Comparison of ENCODE assay signal across 9 cellular contexts in the genomic region with DNA sequence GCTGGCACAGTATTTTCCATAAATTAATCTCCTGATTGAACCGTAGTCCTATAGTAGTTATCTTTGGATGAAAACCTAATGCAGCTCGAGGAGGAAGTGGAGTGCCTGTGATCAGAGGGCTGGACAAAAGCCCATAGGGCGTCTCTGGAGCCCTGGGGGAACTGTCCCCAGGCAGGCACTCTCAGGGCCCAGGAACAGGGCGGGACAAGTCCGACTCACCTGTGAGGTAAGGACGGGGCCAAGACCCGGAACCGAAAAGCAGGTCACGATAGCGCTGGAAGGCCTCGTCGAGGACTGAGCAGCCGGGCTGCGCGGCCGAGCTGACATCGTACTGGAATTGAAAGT. TPM values are rescaled to one million over a fixed set of nuclear protein-coding genes. Genes with fewer than 3 reads are reported as not detected.
DNase-seq lines count a peak whose midpoint lies in the region; ATAC-seq, FAIRE-seq and TF ChIP-seq lines count a peak whose summit lies in the region.
"Had no signal": no experiment of that assay in that cellular context is flagged by ENCODE, and none has a peak within 500 bp of the region (broad histone marks: within the 10 kb centered on the region; RNA-seq: fewer than 3 reads in every experiment).

No MANE protein-coding gene starts in this region.

- peaks cover 18% of the 10 kb centered on the region for H3K4me1 ChIP-seq in A549
- peaks cover 3 to 53% (median 22%) of the 10 kb centered on the region in 3 donors for H3K4me1 ChIP-seq in gastroesophageal sphincter

- POLR2A ChIA-PET in A549 (lab: Yijun Ruan, JAX), result interaction anchor here (0.6 to 2.4 kb wide), 11 partner anchors 9 to 310 kb away, joined by 3 to 16 read pairs (median 3); a partner anchor contains a TSS

- DNase-seq in A549 (ENCODE audit: low read depth in 1 of 2, low spot score in 1 of 2), result peak in 1 of 2 experiments; percentile 14
- no peak for DNase-seq in T-helper 17 cell
- peak; percentile 84 for DNase-seq in osteocyte (ENCODE audit: extremely low spot score, unreplicated experiment)
- DNase-seq in putamen (ENCODE audit: low spot score), result no peak
- no peak for DNase-seq in SKM-1 (lab: John Stamatoyannopoulos, UW; ENCODE audit: unreplicated experiment)

- TF ChIP-seq EP300 in A549 (IDR thresholded peaks at IDR 0.05) (no peak), gastroesophageal sphincter (IDR thresholded peaks at IDR 0.05) (no peak)

- CTCF ChIA-PET in A549 (lab: Yijun Ruan, JAX), result no interaction called here

- FAIRE-seq in A549 (lab: Jason Lieb, UNC), result no peak
- FAIRE-seq: islet of Langerhans had no signal

- H3K27ac ChIP-seq in A549 (peak overlapping the region; percentile 86 to 91), gastroesophageal sphincter (peak overlapping the region; percentile 65 to 92 (median 91))

- H3K4me1 Mint-ChIP-seq in T-helper 17 cell, result peaks cover 40% of the 10 kb centered on the region
- peaks cover 36% of the 10 kb centered on the region for H3K4me1 Mint-ChIP-seq in osteocyte (ENCODE audit: unreplicated experiment)

- no peaks in the 10 kb centered on the region for H3K27me3 Mint-ChIP-seq in T-helper 17 cell
- peaks cover 13% of the 10 kb centered on the region for H3K27me3 Mint-ChIP-seq in osteocyte (ENCODE audit: unreplicated experiment)

- H3K9me3 ChIP-seq in A549 (no peaks in the 10 kb centered on the region), T-helper 17 cell (ENCODE audit: control insufficient read depth, low read length, poor library complexity, severe bottlenecking) (no peaks in the 10 kb centered on the region), gastroesophageal sphincter (no peaks in the 10 kb centered on the region)

- TF ChIP-seq POLR2A in A549 (IDR thresholded peaks at IDR 0.05; ENCODE audit: low read length) (no peak), gastroesophageal sphincter (IDR thresholded peaks at IDR 0.05) (no peak)

- H3K27ac Mint-ChIP-seq in T-helper 17 cell, result peak overlapping the region; percentile 99
- peak overlapping the region; percentile 90 for H3K27ac Mint-ChIP-seq in osteocyte (ENCODE audit: unreplicated experiment)

- peaks cover 2% of the 10 kb centered on the region for H3K36me3 Mint-ChIP-seq in T-helper 17 cell (ENCODE audit: low read depth)
- peaks cover 7% of the 10 kb centered on the region for H3K36me3 Mint-ChIP-seq in osteocyte (ENCODE audit: unreplicated experiment)

- H3K27me3 ChIP-seq in gastroesophageal sphincter, result no peaks in the 10 kb centered on the region

- ATAC-seq in A549, result peak; percentile 70 to 78
- peak; percentile 45 for ATAC-seq in GM18868 (IDR thresholded peaks at IDR 0.05; ENCODE audit: unreplicated experiment)
- peak; percentile 36 for ATAC-seq in HG03064 (IDR thresholded peaks at IDR 0.05; ENCODE audit: low read depth, unreplicated experiment)
- peak; percentile 68 for ATAC-seq in T-helper 17 cell
- ATAC-seq in gastroesophageal sphincter, result peak; percentile 52

- peaks cover 0 to 9% of the 10 kb centered on the region in 2 donors for H3K36me3 ChIP-seq in gastroesophageal sphincter

- TF ChIP-seq RAD21 in A549 (conservative IDR thresholded peaks at IDR 0.05 in 1 of 2, IDR thresholded peaks at IDR 0.05 in 1 of 2), result no peak

- no peaks in the 10 kb centered on the region for H3K9me3 Mint-ChIP-seq in osteocyte (ENCODE audit: unreplicated experiment)

- TF ChIP-seq CTCF in A549 (IDR thresholded peaks at IDR 0.05), result no peak
- TF ChIP-seq CTCF in gastroesophageal sphincter (IDR thresholded peaks at IDR 0.05), result no peak
- TF ChIP-seq CTCF in osteocyte (IDR thresholded peaks at IDR 0.05), result no peak

- peak overlapping the region; percentile 86 for H3K4me2 ChIP-seq in A549

- WGBS in A549 (ENCODE audit: missing lambda C conversion rate), result under 1% methylated on average over 15 of the region's 17 CpGs
- 0% methylated on average over 1 of the region's 17 CpGs for WGBS in gastroesophageal sphincter (ENCODE audit: low coverage in 1 of 2), 2 donors

- H3K4me3 ChIP-seq in A549 (peak overlapping the region; percentile 77), gastroesophageal sphincter (peak overlapping the region; percentile 69 to 70)

- H3K4me3 Mint-ChIP-seq in T-helper 17 cell (peak overlapping the region; percentile 96), osteocyte (ENCODE audit: unreplicated experiment) (peak overlapping the region; percentile 85)

TF ChIP-seq in A549, 52 proteins besides CTCF, POLR2A, EP300 and RAD21:
- TF ChIP-seq, protein P1, sequence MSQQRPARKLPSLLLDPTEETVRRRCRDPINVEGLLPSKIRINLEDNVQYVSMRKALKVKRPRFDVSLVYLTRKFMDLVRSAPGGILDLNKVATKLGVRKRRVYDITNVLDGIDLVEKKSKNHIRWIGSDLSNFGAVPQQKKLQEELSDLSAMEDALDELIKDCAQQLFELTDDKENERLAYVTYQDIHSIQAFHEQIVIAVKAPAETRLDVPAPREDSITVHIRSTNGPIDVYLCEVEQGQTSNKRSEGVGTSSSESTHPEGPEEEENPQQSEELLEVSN (IDR thresholded peaks at IDR 0.05; ENCODE audit: borderline replicate concordance, low read depth), result no peak
- peak; percentile 69 for TF ChIP-seq PHF8 (IDR thresholded peaks at IDR 0.05; ENCODE audit: borderline replicate concordance, low read depth)

RNA-seq across cellular contexts. Expression of a gene that starts 0.3 kb away (rescaled TPM):
- polyA plus RNA-seq in A549 (2011; rRNA removed) (148 and 180 TPM in 2 replicates), A549 (2017; fragmentation: RNase III; extraction: RNeasy Plus Mini Kit Qiagen cat#74134 plus additional on column Dnase treatment) (104 to 112 TPM (median 106 TPM) in 3 replicates)
- polyA plus RNA-seq in A549 (2012; cell fraction: cytosol; rRNA removed), result 84.9 and 95.8 TPM in 2 replicates
- polyA plus RNA-seq in A549 (2012; cell fraction: nucleus; rRNA removed), result 183 and 216 TPM in 2 replicates
- polyA minus RNA-seq in A549 (2011; rRNA and poly(A)+ RNA removed), result 87.7 and 107 TPM in 2 replicates
- total RNA-seq in T-helper 17 cell (10 to 100 TPM; 69.9 to 87.1 TPM), gastroesophageal sphincter (10 to 100 TPM; 46.3 to 68.5 (median 60.9) TPM), osteocyte (280 TPM in 2 replicates)

RNA-seq across cellular contexts. Expression of a gene that starts 22.6 kb away (rescaled TPM):
- not detected in 2 replicates for polyA plus RNA-seq in A549 (2011; rRNA removed)
- polyA plus RNA-seq in A549 (2012; cell fraction: cytosol; rRNA removed), result not detected in 2 replicates
- not detected in 2 replicates for polyA plus RNA-seq in A549 (2012; cell fraction: nucleus; rRNA removed)
- polyA plus RNA-seq in A549 (2017; fragmentation: RNase III; extraction: RNeasy Plus Mini Kit Qiagen cat#74134 plus additional on column Dnase treatment), result not detected in 3 replicates
- not detected in 2 replicates for polyA minus RNA-seq in A549 (2011; rRNA and poly(A)+ RNA removed)
- not detected for total RNA-seq in T-helper 17 cell
- not detected for total RNA-seq in gastroesophageal sphincter
- total RNA-seq in osteocyte, result not detected in 2 replicates

RNA-seq across cellular contexts. Expression of a gene that starts 55.5 kb away (rescaled TPM):
- polyA plus RNA-seq in A549 (2011; rRNA removed) (0.16 and 0.24 TPM in 2 replicates), A549 (2017; fragmentation: RNase III; extraction: RNeasy Plus Mini Kit Qiagen cat#74134 plus additional on column Dnase treatment) (0.14 TPM in 1 of 3 replicates, not detected in the others)
- polyA plus RNA-seq in A549 (2012; cell fraction: cytosol; rRNA removed), result 0.08 and 0.09 TPM in 2 replicates
- polyA plus RNA-seq in A549 (2012; cell fraction: nucleus; rRNA removed), result 0.44 and 1.9 TPM in 2 replicates
- 0.08 and 0.19 TPM in 2 replicates for polyA minus RNA-seq in A549 (2011; rRNA and poly(A)+ RNA removed)
- total RNA-seq in T-helper 17 cell (1 to 10 TPM; 1.4 to 1.9 TPM), gastroesophageal sphincter (1 to 10 TPM in 3 of 4 donors, under 1 TPM in 1; 0.42 to 5.4 (median 2.9) TPM), osteocyte (0.65 and 0.86 TPM in 2 replicates)
